In genomic region chr19:322616-323015, GRCh38 we compare ENCODE assay signal across 19 cellular contexts. TPM values are rescaled to one million over a fixed set of nuclear protein-coding genes. Genes with fewer than 3 reads are reported as not detected.
DNase-seq lines count a peak whose midpoint lies in the region; ATAC-seq, FAIRE-seq and TF ChIP-seq lines count a peak whose summit lies in the region.
"Had no signal": no experiment of that assay in that cellular context is flagged by ENCODE, and none has a peak within 500 bp of the region (broad histone marks: within the 10 kb centered on the region; RNA-seq: fewer than 3 reads in every experiment).

No MANE protein-coding gene starts in this region.

- TF ChIP-seq POLR2A in GM12878 (IDR thresholded peaks at IDR 0.05; ENCODE audit: low read depth, low read length), result no peak

- H4K91ac ChIP-seq in mesenchymal stem cell (ENCODE audit: low read length), result no peak overlapping the region

- no peak overlapping the region for H2BK12ac ChIP-seq in mesenchymal stem cell (ENCODE audit: low read length in 2 of 2)

- H3K36me3 ChIP-seq in GM12878 (ENCODE audit: control insufficient read depth in 2 of 2, insufficient read depth in 2 of 2, low read length in 1 of 2) (peaks cover 19 to 25% of the 10 kb centered on the region in 2 experiments), mesenchymal stem cell (ENCODE audit: control insufficient read depth in 1 of 2, insufficient read depth in 2 of 2, low read depth in 1 of 2, low read length in 2 of 2) (peaks cover 79 to 83% of the 10 kb centered on the region in 2 experiments), upper lobe of right lung (peaks cover 49% of the 10 kb centered on the region), left lung (peaks cover 0 to 79% of the 10 kb centered on the region in 2 donors)

- no peak for TF ChIP-seq RAD21 in GM12878 (IDR thresholded peaks at IDR 0.05; ENCODE audit: insufficient read depth, low read depth, low read length)

- H2BK5ac ChIP-seq in mesenchymal stem cell (ENCODE audit: low read depth, low read length, poor library complexity, severe bottlenecking), result no peak overlapping the region

- TF ChIP-seq EP300 in GM12878 (IDR thresholded peaks at IDR 0.05; ENCODE audit: borderline replicate concordance in 1 of 2, control insufficient read depth in 1 of 2, low read depth in 2 of 2, low read length in 2 of 2), result no peak

- H3K27ac ChIP-seq in GM12878 (ENCODE audit: control insufficient read depth, insufficient read depth) (no peak overlapping the region), mesenchymal stem cell (ENCODE audit: low read length, poor library complexity, severe bottlenecking) (no peak overlapping the region), upper lobe of right lung (no peak overlapping the region), left lung (no peak overlapping the region)
- H3K27ac ChIP-seq: BLaER1 treated with 17β-estradiol and CSF1 and Interleukin-3, amounts not matched to agents 10 nM and 100 nM; GM23248; HL-60 had no signal

- no peak overlapping the region for H2AK5ac ChIP-seq in mesenchymal stem cell (ENCODE audit: low read length, severe bottlenecking)

- ATAC-seq in GM12878 (no peak), upper lobe of right lung (no peak), HG02938 (IDR thresholded peaks at IDR 0.05; ENCODE audit: unreplicated experiment) (no peak), left lung (no peak)
- ATAC-seq: CD8-positive, alpha-beta T cell had no signal

- CTCF ChIA-PET in GM12878 (lab: Yijun Ruan, JAX), result no interaction called here

- no peak overlapping the region for H3K23ac ChIP-seq in mesenchymal stem cell (ENCODE audit: low read length in 2 of 2)

- SMC1A ChIA-PET in GM12878 (lab: Charles Lee; ENCODE audit: uncharacterized antibody, unreplicated experiment), result no interaction called here

- H3K27me3 ChIP-seq in GM12878 (replicated peaks in 1 of 2; ENCODE audit: control insufficient read depth in 2 of 2, insufficient read depth in 2 of 2, low read length in 1 of 2) (no peaks in the 10 kb centered on the region), mesenchymal stem cell (ENCODE audit: control insufficient read depth in 1 of 2, insufficient read depth in 1 of 2, low read length in 2 of 2) (no peaks in the 10 kb centered on the region), upper lobe of right lung (no peaks in the 10 kb centered on the region), left lung (no peaks in the 10 kb centered on the region)
- H3K27me3 ChIP-seq: BLaER1 treated with 17β-estradiol and CSF1 and Interleukin-3, amounts not matched to agents 10 nM and 100 nM had no signal

- FAIRE-seq in HTR-8/SVneo (lab: Jason Lieb, UNC) (peak; percentile 33), GM12878 (lab: Jason Lieb, UNC) (no peak)
- FAIRE-seq: H54 had no signal

- TSS peak; percentile 39 for BruUV-seq in GM12878 (replicated peaks; lab: Mats Ljungman, UMichigan)

- RAD21 ChIA-PET in GM12878 (lab: Charles Lee; ENCODE audit: unreplicated experiment), result no interaction called here

- no peak overlapping the region for H3K4me2 ChIP-seq in GM12878 (ENCODE audit: control insufficient read depth, insufficient read depth)
- H3K4me2 ChIP-seq in mesenchymal stem cell (ENCODE audit: low read length, poor library complexity, severe bottlenecking), result no peak overlapping the region
- H3K4me2 ChIP-seq: BLaER1 treated with 17β-estradiol and CSF1 and Interleukin-3, amounts not matched to agents 10 nM and 100 nM had no signal

- H3K79me1 ChIP-seq in mesenchymal stem cell (replicated peaks; ENCODE audit: low read length, poor library complexity, severe bottlenecking), result peaks cover 40% of the 10 kb centered on the region

- 89% methylated on average over 13 of the region's 13 CpGs for WGBS in GM12878 (ENCODE audit: insufficient coverage, insufficient replicate concordance, low lambda C conversion rate, missing lambda C conversion rate)
- WGBS in mesenchymal stem cell, result 97% methylated on average over 13 of the region's 13 CpGs

- H3K4me1 ChIP-seq in GM12878 (ENCODE audit: control insufficient read depth, insufficient read depth, low read length), result no peaks in the 10 kb centered on the region
- H3K4me1 ChIP-seq in mesenchymal stem cell (ENCODE audit: control insufficient read depth, insufficient read depth, low read depth, low read length), result no peaks in the 10 kb centered on the region
- no peaks in the 10 kb centered on the region for H3K4me1 ChIP-seq in upper lobe of right lung
- H3K4me1 ChIP-seq in left lung, result no peaks in the 10 kb centered on the region
- H3K4me1 ChIP-seq: BLaER1 treated with 17β-estradiol and CSF1 and Interleukin-3, amounts not matched to agents 10 nM and 100 nM had no signal

- POLR2A ChIA-PET in GM12878 (lab: Charles Lee), result no interaction called here

- H3K4me3 ChIP-seq in GM12878 (no peak overlapping the region), mesenchymal stem cell (ENCODE audit: insufficient read depth in 1 of 2, low read depth in 1 of 2, low read length in 2 of 2) (no peak overlapping the region), upper lobe of right lung (no peak overlapping the region), left lung (no peak overlapping the region)
- H3K4me3 ChIP-seq: BLaER1 treated with 17β-estradiol and CSF1 and Interleukin-3, amounts not matched to agents 10 nM and 100 nM; GM23248 had no signal

- no peaks in the 10 kb centered on the region for H4K20me1 ChIP-seq in GM12878 (ENCODE audit: control insufficient read depth, insufficient read depth)

- H3K79me2 ChIP-seq in GM12878 (ENCODE audit: control insufficient read depth, insufficient read depth, low read length), result no peaks in the 10 kb centered on the region

- TF ChIP-seq CTCF in GM12878 (IDR thresholded peaks at IDR 0.05 in 2 of 3, conservative IDR thresholded peaks at IDR 0.05 in 1 of 3; ENCODE audit: control insufficient read depth in 2 of 3, extremely low read depth in 1 of 3, insufficient read depth in 1 of 3, low read depth in 3 of 3, low read length in 3 of 3) (no peak), upper lobe of right lung (IDR thresholded peaks at IDR 0.05) (no peak), left lung (IDR thresholded peaks at IDR 0.05) (no peak)

- H4K8ac ChIP-seq in mesenchymal stem cell (ENCODE audit: low read length), result peak overlapping the region; percentile 15

- no peak overlapping the region for H2BK120ac ChIP-seq in mesenchymal stem cell (ENCODE audit: low read depth, low read length)

- H3K9ac ChIP-seq in GM12878 (ENCODE audit: control insufficient read depth, insufficient read depth, low read length), result no peak overlapping the region
- no peak overlapping the region for H3K9ac ChIP-seq in mesenchymal stem cell (ENCODE audit: low read length)
- H3K9ac ChIP-seq: BLaER1 treated with 17β-estradiol and CSF1 and Interleukin-3, amounts not matched to agents 10 nM and 100 nM; GM23248 had no signal

- no peak overlapping the region for H3K4ac ChIP-seq in mesenchymal stem cell (ENCODE audit: low read depth in 1 of 2, low read length in 2 of 2)

- no peak overlapping the region for H3K18ac ChIP-seq in mesenchymal stem cell (ENCODE audit: low read depth in 1 of 2, low read length in 2 of 2)

- H2AFZ ChIP-seq in GM12878 (ENCODE audit: control insufficient read depth, low read depth, low read length) (no peak overlapping the region), mesenchymal stem cell (ENCODE audit: low read depth, low read length) (no peak overlapping the region)
- H2AFZ ChIP-seq: GM23248 had no signal

- DNase-seq in HTR-8/SVneo (ENCODE audit: insufficient read length, low spot score), result no peak
- DNase-seq in GM12878 (ENCODE audit: low read depth, low spot score), result no peak
- DNase-seq in mesenchymal stem cell, result no peak
- peak; percentile 29 for DNase-seq in upper lobe of right lung
- DNase-seq in kidney glomerular epithelial cell (lab: John Stamatoyannopoulos, UW), result no peak
- DNase-seq in NCI-H774 (lab: John Stamatoyannopoulos, UW), result no peak
- DNase-seq in left lung, result no peak
- DNase-seq: 8988T; Calu3; CD8-positive, alpha-beta T cell; DMS79 treated with DMSO at 0.1 percent for 48 hours; GF-D8; GM23248; HCEC 1CT; IMR-90 had no signal

- H3K9me3 ChIP-seq in GM12878 (replicated peaks; ENCODE audit: control insufficient read depth, insufficient read depth, low read length) (no peaks in the 10 kb centered on the region; the same call in 2 of the 3 replicates), mesenchymal stem cell (ENCODE audit: control insufficient read depth, low read length) (peaks cover 9% of the 10 kb centered on the region), upper lobe of right lung (no peaks in the 10 kb centered on the region), left lung (peaks cover 0 to 3% of the 10 kb centered on the region in 2 donors)

- in situ Hi-C loops in GM12878 (cut with MboI), result no loop called here

- intact Hi-C loops in GM12878 (cut with micrococcal nuclease; ENCODE audit: unreplicated experiment), result no loop called here
- intact Hi-C loops in upper lobe of right lung (cut with DNase I), result no loop called here
- intact Hi-C loops in left lung (cut with DNase I), result no loop called here

- no peak overlapping the region for H2BK15ac ChIP-seq in mesenchymal stem cell (ENCODE audit: low read depth, poor library complexity, severe bottlenecking)

- H3K14ac ChIP-seq in mesenchymal stem cell (ENCODE audit: low read length in 2 of 2), result no peak overlapping the region

RNA-seq across cellular contexts. Expression of gene MIER2, which starts 22.0 kb away (rescaled TPM):
- total RNA-seq in GM12878 (2013; cell fraction: nucleolus; rRNA removed), result 36.8 and 37.2 TPM in 2 replicates
- 9.8 and 11.6 TPM in 2 replicates for total RNA-seq in GM12878 (2014; rRNA removed)
- 4.6 and 6.8 TPM in 2 replicates for total RNA-seq in GM12878 (2014; rRNA removed; fragmentation: Illumina TruSeq; extraction: Trizol)
- 22.2 and 23.6 TPM in 2 replicates for total RNA-seq in GM12878 (2021)
- polyA plus RNA-seq in GM12878 (2011; ENCODE audit: low read depth), result 2.4 TPM
- polyA plus RNA-seq in GM12878 (2011; rRNA removed), result 6.5 and 11.6 TPM in 2 replicates
- 10.5 and 10.7 TPM in 2 replicates for polyA plus RNA-seq in GM12878 (2011; cell fraction: cytosol; rRNA removed)
- polyA plus RNA-seq in GM12878 (2011; cell fraction: nucleus; rRNA removed), result 35.7 and 51.2 TPM in 2 replicates
- polyA plus RNA-seq in GM12878 (2012), result 25.2 and 25.4 TPM in 2 replicates
- polyA plus RNA-seq in GM12878 (2014; fragmentation: Illumina TruSeq; extraction: Trizol), result 10.9 and 12.5 TPM in 2 replicates
- polyA plus RNA-seq in GM12878 (2014; fragmentation: Nextera tagmentation; extraction: Ambion mirVana), result under 1 TPM; 0.48 to 0.60 TPM
- 14.9 and 20.6 TPM in 2 replicates for polyA plus RNA-seq in GM12878 (2014; rRNA removed)
- 10 to 100 TPM; 14.6 to 18.4 TPM for polyA plus RNA-seq in GM12878 (2016; fragmentation: Nextera tagmentation; extraction: Ambion mirVana)
- 18.1 and 23.6 TPM in 2 replicates for polyA minus RNA-seq in GM12878 (2011; rRNA and poly(A)+ RNA removed)
- 5.6 and 9.2 TPM in 2 replicates for polyA minus RNA-seq in GM12878 (2011; cell fraction: cytosol; rRNA and poly(A)+ RNA removed)
- 10.2 and 27.7 TPM in 2 replicates for polyA minus RNA-seq in GM12878 (2011; cell fraction: nucleus; rRNA and poly(A)+ RNA removed)
- 32.6 TPM for polyA plus RNA-seq in mesenchymal stem cell (2013, experiment 1 of 2)
- 31.7 TPM for polyA plus RNA-seq in mesenchymal stem cell (2013, experiment 2 of 2)
- total RNA-seq in upper lobe of right lung, result 43.1 TPM
- total RNA-seq in left lung, result 10 to 100 TPM; 24.8 to 41.6 TPM

RNA-seq across cellular contexts. Expression of gene PLPP2, which starts 31.4 kb away (rescaled TPM):
- total RNA-seq in GM12878 (2013; cell fraction: nucleolus; rRNA removed), result 0.10 TPM in 1 of 2 replicates, not detected in the other
- not detected in 2 replicates for total RNA-seq in GM12878 (2014; rRNA removed)
- not detected in 2 replicates for total RNA-seq in GM12878 (2014; rRNA removed; fragmentation: Illumina TruSeq; extraction: Trizol)
- total RNA-seq in GM12878 (2021), result 0.51 and 0.62 TPM in 2 replicates
- polyA plus RNA-seq in GM12878 (2011; ENCODE audit: low read depth), result 0.18 TPM
- 0.07 and 0.14 TPM in 2 replicates for polyA plus RNA-seq in GM12878 (2011; rRNA removed)
- polyA plus RNA-seq in GM12878 (2011; cell fraction: cytosol; rRNA removed), result 0.12 and 0.24 TPM in 2 replicates
- polyA plus RNA-seq in GM12878 (2011; cell fraction: nucleus; rRNA removed), result 0.15 and 0.27 TPM in 2 replicates
- polyA plus RNA-seq in GM12878 (2012), result 0.36 and 0.38 TPM in 2 replicates
- not detected in 2 replicates for polyA plus RNA-seq in GM12878 (2014; fragmentation: Illumina TruSeq; extraction: Trizol)
- not detected for polyA plus RNA-seq in GM12878 (2014; fragmentation: Nextera tagmentation; extraction: Ambion mirVana)
- 0.04 TPM in 1 of 2 replicates, not detected in the other for polyA plus RNA-seq in GM12878 (2014; rRNA removed)
- polyA plus RNA-seq in GM12878 (2016; fragmentation: Nextera tagmentation; extraction: Ambion mirVana), result not detected
- not detected in 2 replicates for polyA minus RNA-seq in GM12878 (2011; rRNA and poly(A)+ RNA removed)
- polyA minus RNA-seq in GM12878 (2011; cell fraction: cytosol; rRNA and poly(A)+ RNA removed), result not detected in 2 replicates
- polyA minus RNA-seq in GM12878 (2011; cell fraction: nucleus; rRNA and poly(A)+ RNA removed), result under 0.01 TPM in 1 of 2 replicates, not detected in the other
- 4.8 TPM for polyA plus RNA-seq in mesenchymal stem cell (2013, experiment 1 of 2)
- polyA plus RNA-seq in mesenchymal stem cell (2013, experiment 2 of 2), result 5.1 TPM
- total RNA-seq in upper lobe of right lung, result 5.7 TPM
- 10 to 100 TPM in 1 of 2 donors, 1 to 10 TPM in 1; 3.2 to 13.8 TPM for total RNA-seq in left lung
